In genomic region chr22:46042786-46043185, GRCh38 we compare ENCODE assay signal across 11 cellular contexts.
A peak's percentile ranks its signal among the peaks of the same experiment; 100 is the strongest.
DNase-seq lines count a peak whose midpoint lies in the region; ATAC-seq and TF ChIP-seq lines count a peak whose summit lies in the region.
"Had no signal": no experiment of that assay in that cellular context is flagged by ENCODE, and none has a peak within 500 bp of the region (broad histone marks: within the 10 kb centered on the region; RNA-seq: fewer than 3 reads in every experiment).

No MANE protein-coding gene starts in this region.

- H3K27me3 ChIP-seq in tibial artery, result no peaks in the 10 kb centered on the region
- H3K27me3 ChIP-seq: BE2C had no signal

- peak overlapping the region; percentile 5 for H3K27ac Mint-ChIP-seq in activated T-cell treated with anti-CD3 and anti-CD28 coated beads, Interleukin-2, amount 50 U/mL, for 24 hours

- H3K36me3 ChIP-seq in tibial artery, result no peaks in the 10 kb centered on the region
- H3K36me3 ChIP-seq: BE2C had no signal

- H3K4me1 ChIP-seq in tibial artery, result peaks cover 0 to 56% (median 47%) of the 10 kb centered on the region in 4 donors

- H3K9me3 ChIP-seq in tibial artery, result no peaks in the 10 kb centered on the region
- H3K9me3 ChIP-seq: BE2C had no signal

- peaks cover 24% of the 10 kb centered on the region for H3K4me1 Mint-ChIP-seq in activated T-cell treated with anti-CD3 and anti-CD28 coated beads, Interleukin-2, amount 50 U/mL, for 24 hours (ENCODE audit: low read depth)

- H3K9me3 Mint-ChIP-seq in activated T-cell treated with anti-CD3 and anti-CD28 coated beads, Interleukin-2, amount 50 U/mL, for 24 hours, result no peaks in the 10 kb centered on the region
- H3K9me3 Mint-ChIP-seq: T-cell had no signal

- H3K27me3 Mint-ChIP-seq in activated T-cell treated with anti-CD3 and anti-CD28 coated beads, Interleukin-2, amount 50 U/mL, for 24 hours, result no peaks in the 10 kb centered on the region
- H3K27me3 Mint-ChIP-seq: T-cell had no signal

- no peaks in the 10 kb centered on the region for H3K36me3 Mint-ChIP-seq in activated T-cell treated with anti-CD3 and anti-CD28 coated beads, Interleukin-2, amount 50 U/mL, for 24 hours (ENCODE audit: low read depth)
- H3K36me3 Mint-ChIP-seq: T-cell had no signal

- no peak overlapping the region for H3K4me3 Mint-ChIP-seq in activated T-cell treated with anti-CD3 and anti-CD28 coated beads, Interleukin-2, amount 50 U/mL, for 24 hours

- H3K4me3 ChIP-seq in tibial artery, result no peak overlapping the region

- DNase-seq in activated T-cell treated with anti-CD3 and anti-CD28 coated beads, Interleukin-2, amount 50 U/mL, for 24 hours, result no peak
- DNase-seq in activated T-cell treated with anti-CD3 and anti-CD28 coated beads, Interleukin-2, amount 50 U/mL, for 48 hours, result no peak
- DNase-seq in left lobe of liver (ENCODE audit: low spot score) (peak; percentile 41), tibial artery (peak in 1 of 2 donors; percentile 60), NCI-H1417 (lab: John Stamatoyannopoulos, UW) (no peak)
- DNase-seq: BE2C, NCI-H2227 treated with DMSO at 0.1 percent for 48 hours had no signal

- no peak for TF ChIP-seq CTCF in tibial artery (IDR thresholded peaks at IDR 0.05)

- ATAC-seq in left lobe of liver (no peak), GM18870 (IDR thresholded peaks at IDR 0.05; ENCODE audit: unreplicated experiment) (no peak), GM18873 (IDR thresholded peaks at IDR 0.05; ENCODE audit: low FRiP score, unreplicated experiment) (no peak)
- ATAC-seq: T-cell had no signal

- intact Hi-C loops in tibial artery (cut with DNase I; ENCODE audit: low total_unique reads), result no loop called here

- H3K27ac ChIP-seq in angular gyrus (ENCODE audit: low read depth, low read length) (peak overlapping the region; percentile 77), tibial artery (peak overlapping the region; percentile 98 to 99)
